18 cellular contexts compared by ENCODE assay signal in the genomic region with DNA sequence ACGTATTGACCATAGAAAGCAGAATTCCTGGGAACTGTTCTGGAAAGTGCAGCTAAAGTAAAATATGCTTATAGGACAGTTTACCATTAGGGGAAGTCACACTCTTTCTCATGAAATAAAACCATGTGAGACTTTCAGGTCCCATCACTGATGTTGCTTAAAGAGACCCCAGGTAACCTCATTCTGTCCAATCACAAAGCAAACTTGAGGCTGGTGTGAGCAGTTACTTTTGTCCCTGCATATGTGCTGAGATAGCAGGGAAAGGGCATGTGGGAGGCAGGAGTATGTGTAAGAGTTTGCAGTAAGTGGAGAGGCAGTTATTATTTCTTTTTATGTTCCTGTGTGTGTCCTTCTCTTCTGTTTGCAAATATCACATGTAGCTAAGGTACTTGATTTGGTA. TPM values are rescaled to one million over a fixed set of nuclear protein-coding genes. Genes with fewer than 3 reads are reported as not detected.
DNase-seq lines count a peak whose midpoint lies in the region; ATAC-seq and TF ChIP-seq lines count a peak whose summit lies in the region.
"Had no signal": no experiment of that assay in that cellular context is flagged by ENCODE, and none has a peak within 500 bp of the region (broad histone marks: within the 10 kb centered on the region; RNA-seq: fewer than 3 reads in every experiment).

No MANE protein-coding gene starts in this region.

- H3K27ac Mint-ChIP-seq in activated CD4-positive, alpha-beta T cell treated with anti-CD3 and anti-CD28 coated beads for 36 hours = peak overlapping the region; percentile 16
- H3K27ac Mint-ChIP-seq in activated CD4-positive, alpha-beta T cell treated with anti-CD3 and anti-CD28 coated beads, Interleukin-2, amount 10 ng/mL, durations not matched to agents 7 days and 5 days = no peak overlapping the region
- H3K27ac Mint-ChIP-seq in dendritic cell treated with granulocyte-macrophage colony-stimulating factor and Interleukin-4, amounts not matched to agents 40 ng/mL and 50 ng/mL, for 4 days = peak overlapping the region; percentile 74
- H3K27ac Mint-ChIP-seq: CD4-positive, CD25-positive, alpha-beta regulatory T cell had no signal

- TF ChIP-seq CTCF in Loucy (conservative IDR thresholded peaks at IDR 0.05; ENCODE audit: low read length) (no peak), right lobe of liver (IDR thresholded peaks at IDR 0.05) (no peak), ovary (IDR thresholded peaks at IDR 0.05) (no peak)

- H3K9ac ChIP-seq in Loucy (ENCODE audit: low read depth, low read length, poor library complexity, severe bottlenecking) = no peak overlapping the region
- H3K9ac ChIP-seq: BLaER1 had no signal

- no peak for DNase-seq in activated CD4-positive, alpha-beta T cell treated with anti-CD3 and anti-CD28 coated beads for 36 hours
- no peak for DNase-seq in activated CD4-positive, alpha-beta T cell treated with anti-CD3 and anti-CD28 coated beads, Interleukin-2, amount 10 ng/mL, durations not matched to agents 7 days and 5 days
- DNase-seq in right lobe of liver (no peak), ovary (no peak)
- DNase-seq: AML-193; Calu3; CD4-positive, CD25-positive, alpha-beta regulatory T cell; DMS79 treated with DMSO at 0.1 percent for 48 hours; EL had no signal

- 0 out of 2 replicates have a peak, but pooled peaks cover 3% of the 10 kb centered on the region for H3K79me2 ChIP-seq in Loucy (ENCODE audit: insufficient read depth, low read length)

- H3K9me3 ChIP-seq in Loucy (ENCODE audit: insufficient read depth, low read depth, low read length) = no peaks in the 10 kb centered on the region
- H3K9me3 ChIP-seq in right lobe of liver = peaks cover 0 to 3% (median 0%) of the 10 kb centered on the region in 4 donors
- no peaks in the 10 kb centered on the region for H3K9me3 ChIP-seq in ovary
- H3K9me3 ChIP-seq: BLaER1 had no signal

- H3K4me3 Mint-ChIP-seq in activated CD4-positive, alpha-beta T cell treated with anti-CD3 and anti-CD28 coated beads for 36 hours = no peak overlapping the region
- H3K4me3 Mint-ChIP-seq in activated CD4-positive, alpha-beta T cell treated with anti-CD3 and anti-CD28 coated beads, Interleukin-2, amount 10 ng/mL, durations not matched to agents 7 days and 5 days = no peak overlapping the region
- no peak overlapping the region for H3K4me3 Mint-ChIP-seq in dendritic cell treated with granulocyte-macrophage colony-stimulating factor and Interleukin-4, amounts not matched to agents 40 ng/mL and 50 ng/mL, for 4 days
- H3K4me3 Mint-ChIP-seq: CD4-positive, CD25-positive, alpha-beta regulatory T cell had no signal

- H2AFZ ChIP-seq in Loucy (ENCODE audit: low read length) = no peak overlapping the region

- H3K27me3 Mint-ChIP-seq in activated CD4-positive, alpha-beta T cell treated with anti-CD3 and anti-CD28 coated beads for 36 hours = peaks cover 31% of the 10 kb centered on the region
- H3K27me3 Mint-ChIP-seq in activated CD4-positive, alpha-beta T cell treated with anti-CD3 and anti-CD28 coated beads, Interleukin-2, amount 10 ng/mL, durations not matched to agents 7 days and 5 days = peaks cover 8% of the 10 kb centered on the region
- peaks cover 2% of the 10 kb centered on the region for H3K27me3 Mint-ChIP-seq in dendritic cell treated with granulocyte-macrophage colony-stimulating factor and Interleukin-4, amounts not matched to agents 40 ng/mL and 50 ng/mL, for 4 days

- CTCF ChIA-PET in activated CD4-positive, alpha-beta T cell treated with anti-CD3 and anti-CD28 coated beads for 36 hours (lab: Charles Lee) = interaction anchor here (0.7 to 1.5 kb wide), 6 partner anchors 9 to 132 kb away, joined by 3 to 6 read pairs (median 4); no protein-coding TSS in a partner anchor
- CTCF ChIA-PET in activated CD4-positive, alpha-beta T cell treated with anti-CD3 and anti-CD28 coated beads, Interleukin-2, amount 10 ng/mL, durations not matched to agents 7 days and 5 days (lab: Charles Lee) = no interaction called here

- intact Hi-C loops in activated CD4-positive, alpha-beta T cell treated with anti-CD3 and anti-CD28 coated beads for 36 hours (cut with DNase I, micrococcal nuclease) = loop anchor here (10.0 kb wide), 2 partner anchors 566 to 1834 kb away; no protein-coding TSS in a partner anchor
- intact Hi-C loops in dendritic cell treated with granulocyte-macrophage colony-stimulating factor and Interleukin-4, amounts not matched to agents 40 ng/mL and 50 ng/mL, for 4 days (cut with micrococcal nuclease) = no loop called here
- intact Hi-C loops in right lobe of liver (cut with DNase I) (no loop called here), ovary (cut with DNase I) (no loop called here)

- H3K27me3 ChIP-seq in Loucy (ENCODE audit: insufficient read depth, low read length, poor library complexity, severe bottlenecking) = no peaks in the 10 kb centered on the region
- H3K27me3 ChIP-seq in right lobe of liver = no peaks in the 10 kb centered on the region
- no peaks in the 10 kb centered on the region for H3K27me3 ChIP-seq in ovary
- H3K27me3 ChIP-seq: BLaER1 had no signal

- H3K27ac ChIP-seq in right lobe of liver (no peak overlapping the region), ovary (no peak overlapping the region)
- H3K27ac ChIP-seq: 22Rv1, BLaER1 had no signal

- peaks cover 41% of the 10 kb centered on the region for H3K4me1 Mint-ChIP-seq in activated CD4-positive, alpha-beta T cell treated with anti-CD3 and anti-CD28 coated beads for 36 hours
- peaks cover 16% of the 10 kb centered on the region for H3K4me1 Mint-ChIP-seq in activated CD4-positive, alpha-beta T cell treated with anti-CD3 and anti-CD28 coated beads, Interleukin-2, amount 10 ng/mL, durations not matched to agents 7 days and 5 days
- H3K4me1 Mint-ChIP-seq in dendritic cell treated with granulocyte-macrophage colony-stimulating factor and Interleukin-4, amounts not matched to agents 40 ng/mL and 50 ng/mL, for 4 days (ENCODE audit: low read depth) = peaks cover 61% of the 10 kb centered on the region

- H3K4me2 ChIP-seq in Loucy (ENCODE audit: low read depth, low read length, poor library complexity, severe bottlenecking) = peak overlapping the region; percentile 21
- H3K4me2 ChIP-seq: BLaER1 had no signal

- no peak for ATAC-seq in activated CD4-positive, alpha-beta T cell treated with anti-CD3 and anti-CD28 coated beads for 36 hours
- ATAC-seq in right lobe of liver = peak; percentile 19 to 57 (median 46)
- no peak for ATAC-seq in GM21423 (IDR thresholded peaks at IDR 0.05; ENCODE audit: unreplicated experiment)
- no peak for ATAC-seq in HG03378 (IDR thresholded peaks at IDR 0.05; ENCODE audit: unreplicated experiment)
- ATAC-seq: HCT116 had no signal

- no peaks in the 10 kb centered on the region for H3F3A ChIP-seq in Loucy (ENCODE audit: low read depth)

- no peak for TF ChIP-seq EP300 in ovary (IDR thresholded peaks at IDR 0.05)

- WGBS in right lobe of liver (ENCODE audit: insufficient coverage, low coverage, low lambda C conversion rate, missing lambda C conversion rate) = 75% methylated on average over 1 of the region's 1 CpG
- WGBS in ovary, 3 donors = 76 to 92% (median 90%) methylated on average over 1 of the region's 1 CpG

- H4K20me1 ChIP-seq in Loucy (ENCODE audit: insufficient read depth, low read length, poor library complexity, severe bottlenecking) = no peaks in the 10 kb centered on the region
- H4K20me1 ChIP-seq: BLaER1 had no signal

- H3K36me3 ChIP-seq in Loucy (ENCODE audit: insufficient read depth, low read length) (peaks cover 7% of the 10 kb centered on the region; the same call in 1 of the 2 replicates), right lobe of liver (no peaks in the 10 kb centered on the region), ovary (no peaks in the 10 kb centered on the region)
- H3K36me3 ChIP-seq: BLaER1 had no signal

- no peak overlapping the region for H3K4me3 ChIP-seq in Loucy (ENCODE audit: low read length, poor library complexity, severe bottlenecking)
- H3K4me3 ChIP-seq in right lobe of liver = no peak overlapping the region
- no peak overlapping the region for H3K4me3 ChIP-seq in ovary
- H3K4me3 ChIP-seq: BLaER1 had no signal

- TF ChIP-seq POLR2A in right lobe of liver (IDR thresholded peaks at IDR 0.05) (no peak), ovary (IDR thresholded peaks at IDR 0.05) (no peak)

- peaks cover 1% of the 10 kb centered on the region for H3K36me3 Mint-ChIP-seq in activated CD4-positive, alpha-beta T cell treated with anti-CD3 and anti-CD28 coated beads for 36 hours (ENCODE audit: low read depth)
- H3K36me3 Mint-ChIP-seq in activated CD4-positive, alpha-beta T cell treated with anti-CD3 and anti-CD28 coated beads, Interleukin-2, amount 10 ng/mL, durations not matched to agents 7 days and 5 days (ENCODE audit: low read depth) = peaks cover 1% of the 10 kb centered on the region
- H3K36me3 Mint-ChIP-seq in dendritic cell treated with granulocyte-macrophage colony-stimulating factor and Interleukin-4, amounts not matched to agents 40 ng/mL and 50 ng/mL, for 4 days (ENCODE audit: low read depth) = no peaks in the 10 kb centered on the region
- H3K36me3 Mint-ChIP-seq: CD4-positive, CD25-positive, alpha-beta regulatory T cell had no signal

- H3K9me2 ChIP-seq in Loucy (replicated peaks; ENCODE audit: low read depth, low read length) = no peaks in the 10 kb centered on the region

- POLR2A ChIA-PET in activated CD4-positive, alpha-beta T cell treated with anti-CD3 and anti-CD28 coated beads for 36 hours (lab: Charles Lee) = interaction anchor here (1.1 kb wide), 1 partner anchor 28 kb away, joined by 4 read pairs; no protein-coding TSS in a partner anchor
- POLR2A ChIA-PET in activated CD4-positive, alpha-beta T cell treated with anti-CD3 and anti-CD28 coated beads, Interleukin-2, amount 10 ng/mL, durations not matched to agents 7 days and 5 days (lab: Charles Lee) = no interaction called here

- peaks cover 23% of the 10 kb centered on the region for H3K4me1 ChIP-seq in Loucy (ENCODE audit: insufficient read depth, low read length, poor library complexity, severe bottlenecking)
- no peaks in the 10 kb centered on the region for H3K4me1 ChIP-seq in right lobe of liver
- H3K4me1 ChIP-seq in ovary (ENCODE audit: insufficient read depth) = no peaks in the 10 kb centered on the region
- H3K4me1 ChIP-seq: BLaER1 had no signal

- H3K9me3 Mint-ChIP-seq in activated CD4-positive, alpha-beta T cell treated with anti-CD3 and anti-CD28 coated beads for 36 hours (ENCODE audit: low read depth) = no peaks in the 10 kb centered on the region
- no peaks in the 10 kb centered on the region for H3K9me3 Mint-ChIP-seq in activated CD4-positive, alpha-beta T cell treated with anti-CD3 and anti-CD28 coated beads, Interleukin-2, amount 10 ng/mL, durations not matched to agents 7 days and 5 days
- H3K9me3 Mint-ChIP-seq in dendritic cell treated with granulocyte-macrophage colony-stimulating factor and Interleukin-4, amounts not matched to agents 40 ng/mL and 50 ng/mL, for 4 days = no peaks in the 10 kb centered on the region

RNA-seq across cellular contexts. Expression of a gene that starts 16.1 kb away (rescaled TPM):
- 1 to 10 TPM; 2.3 to 2.5 TPM for total RNA-seq in activated CD4-positive, alpha-beta T cell treated with anti-CD3 and anti-CD28 coated beads for 36 hours
- under 1 TPM; 0.22 to 0.40 TPM for total RNA-seq in activated CD4-positive, alpha-beta T cell treated with anti-CD3 and anti-CD28 coated beads, Interleukin-2, amount 10 ng/mL, durations not matched to agents 7 days and 5 days
- total RNA-seq in right lobe of liver (not detected), ovary (under 1 TPM in 1 of 7 donors, not detected in 6; 0.23 TPM)
- polyA plus RNA-seq in ovary = not detected
- total RNA-seq: CD4-positive, CD25-positive, alpha-beta regulatory T cell; H4 had no signal
- polyA plus RNA-seq: CD4-positive, CD25-positive, alpha-beta regulatory T cell had no signal

RNA-seq across cellular contexts. Expression of a gene that starts 22.2 kb away (rescaled TPM):
- under 1 TPM; 0.16 to 0.25 TPM for total RNA-seq in activated CD4-positive, alpha-beta T cell treated with anti-CD3 and anti-CD28 coated beads for 36 hours
- total RNA-seq in activated CD4-positive, alpha-beta T cell treated with anti-CD3 and anti-CD28 coated beads, Interleukin-2, amount 10 ng/mL, durations not matched to agents 7 days and 5 days = under 1 TPM; 0.25 to 0.27 TPM
- total RNA-seq in right lobe of liver (under 1 TPM in 3 of 6 experiments, not detected in 3; 0.12 to 0.18 (median 0.12) TPM), ovary (1 to 10 TPM in 2 of 7 donors, under 1 TPM in 4, not detected in 1; 0.28 to 1.2 (median 0.70) TPM)
- polyA plus RNA-seq in ovary = 1 to 10 TPM in 1 of 2 donors, under 1 TPM in 1; 0.54 to 2.8 TPM
- total RNA-seq: Calu3, H4, HT-29 had no signal

RNA-seq across cellular contexts. Expression of a gene that starts 28.8 kb away (rescaled TPM):
- not detected for total RNA-seq in activated CD4-positive, alpha-beta T cell treated with anti-CD3 and anti-CD28 coated beads for 36 hours
- not detected for total RNA-seq in activated CD4-positive, alpha-beta T cell treated with anti-CD3 and anti-CD28 coated beads, Interleukin-2, amount 10 ng/mL, durations not matched to agents 7 days and 5 days
- 1 to 10 TPM in 5 of 6 experiments, under 1 TPM in 1; 0.95 to 4.8 (median 1.9) TPM for total RNA-seq in right lobe of liver
- total RNA-seq in ovary = 1 to 10 TPM in 1 of 7 donors, under 1 TPM in 6; 0.27 to 1.6 (median 0.56) TPM
- 1 to 10 TPM in 1 of 2 donors, under 1 TPM in 1; 0.31 to 5.8 TPM for polyA plus RNA-seq in ovary
- total RNA-seq: Calu3; CD4-positive, CD25-positive, alpha-beta regulatory T cell; H4; HT-29 had no signal

Comparison
In these comparisons a context has a peak if more than half of its experiments do, and no peak if none do; other contexts are left out.
1. ATAC-seq: peak in right lobe of liver (4 of 4); none in activated CD4-positive, alpha-beta T cell treated with anti-CD3 and anti-CD28 coated beads for 36 hours (single experiment), GM21423 (single experiment) and HG03378 (single experiment).
2. intact Hi-C loops: an anchor here in activated CD4-positive, alpha-beta T cell treated with anti-CD3 and anti-CD28 coated beads for 36 hours (10.0 kb wide); none called in dendritic cell treated with granulocyte-macrophage colony-stimulating factor and Interleukin-4, amounts not matched to agents 40 ng/mL and 50 ng/mL, for 4 days, right lobe of liver and ovary.